Comparison of ENCODE assay signal across 12 cellular contexts in the genomic region with DNA sequence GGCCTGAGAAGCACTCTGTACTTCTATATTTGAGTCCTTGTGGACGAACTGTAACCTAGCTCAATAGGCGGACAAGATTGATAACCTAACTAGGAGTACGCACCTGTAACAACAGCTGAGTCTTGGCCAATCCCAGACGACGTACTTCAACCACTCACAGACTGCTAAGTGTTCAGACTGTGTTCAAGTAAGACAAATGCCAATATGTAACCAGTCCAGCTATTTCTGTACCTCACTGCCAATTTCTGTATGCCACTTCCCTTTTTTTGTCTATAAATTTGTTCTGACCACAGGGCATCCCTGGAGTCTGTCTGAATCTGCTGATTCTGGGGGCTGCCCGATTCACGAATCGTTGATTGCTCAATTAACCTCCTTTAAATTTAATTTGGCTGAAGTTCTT. TPM values are rescaled to one million over a fixed set of nuclear protein-coding genes. Genes with fewer than 3 reads are reported as not detected.
DNase-seq lines count a peak whose midpoint lies in the region; ATAC-seq and TF ChIP-seq lines count a peak whose summit lies in the region.
"Had no signal": no experiment of that assay in that cellular context is flagged by ENCODE, and none has a peak within 500 bp of the region (broad histone marks: within the 10 kb centered on the region; RNA-seq: fewer than 3 reads in every experiment).

No MANE protein-coding gene starts in this region.

- WGBS in thyroid gland, 2 donors = 39% methylated on average over 7 to 8 of the region's 8 CpGs

- no peaks in the 10 kb centered on the region for H3K4me1 ChIP-seq in thyroid gland

- no peak for TF ChIP-seq POLR2A in thyroid gland (IDR thresholded peaks at IDR 0.05)

- H3K36me3 Mint-ChIP-seq in activated T-helper 1 cell treated with anti-CD3 and anti-CD28 coated beads, Interleukin-12 subunit alpha, Interleukin-12 subunit beta, Interleukin-2, Interleukin-4 antibody, amounts not matched to agents 30 ng/mL and 10 ng/mL and 1 ng/mL, durations not matched to agents 14 hours and 24 hours and 36 hours (ENCODE audit: low read depth) = no peaks in the 10 kb centered on the region
- H3K36me3 Mint-ChIP-seq in osteocyte (ENCODE audit: unreplicated experiment) = no peaks in the 10 kb centered on the region

- H3K4me3 Mint-ChIP-seq in activated T-helper 1 cell treated with anti-CD3 and anti-CD28 coated beads, Interleukin-12 subunit alpha, Interleukin-12 subunit beta, Interleukin-2, Interleukin-4 antibody, amounts not matched to agents 30 ng/mL and 10 ng/mL and 1 ng/mL, durations not matched to agents 14 hours and 24 hours and 36 hours = no peak overlapping the region
- H3K4me3 Mint-ChIP-seq in osteocyte (ENCODE audit: unreplicated experiment) = no peak overlapping the region

- H3K9me3 Mint-ChIP-seq in activated T-helper 1 cell treated with anti-CD3 and anti-CD28 coated beads, Interleukin-12 subunit alpha, Interleukin-12 subunit beta, Interleukin-2, Interleukin-4 antibody, amounts not matched to agents 30 ng/mL and 10 ng/mL and 1 ng/mL, durations not matched to agents 14 hours and 24 hours and 36 hours = no peaks in the 10 kb centered on the region
- no peaks in the 10 kb centered on the region for H3K9me3 Mint-ChIP-seq in osteocyte (ENCODE audit: unreplicated experiment)
- H3K9me3 Mint-ChIP-seq: activated T-helper 2 cell treated with anti-CD3 and anti-CD28 coated beads, Interferon-gamma antibody, Interleukin-2, Interleukin-4, amounts not matched to agents 10 μg/mL and 5 μg/mL and 100 μg/mL, durations not matched to agents 14 hours and 24 hours and 36 hours had no signal

- peaks cover 7% of the 10 kb centered on the region for H3K4me1 Mint-ChIP-seq in activated T-helper 1 cell treated with anti-CD3 and anti-CD28 coated beads, Interleukin-12 subunit alpha, Interleukin-12 subunit beta, Interleukin-2, Interleukin-4 antibody, amounts not matched to agents 30 ng/mL and 10 ng/mL and 1 ng/mL, durations not matched to agents 14 hours and 24 hours and 36 hours (ENCODE audit: low read depth)
- peaks cover 14% of the 10 kb centered on the region for H3K4me1 Mint-ChIP-seq in osteocyte (ENCODE audit: unreplicated experiment)

- no peak for TF ChIP-seq CTCF in thyroid gland (IDR thresholded peaks at IDR 0.05)
- TF ChIP-seq CTCF in osteocyte (IDR thresholded peaks at IDR 0.05) = no peak

- intact Hi-C loops in thyroid gland (cut with DNase I) = no loop called here
- intact Hi-C loops in activated T-helper 1 cell treated with anti-CD3 and anti-CD28 coated beads, Interleukin-12 subunit alpha, Interleukin-12 subunit beta, Interleukin-2, Interleukin-4 antibody, amounts not matched to agents 30 ng/mL and 10 ng/mL and 1 ng/mL, durations not matched to agents 14 hours and 24 hours and 36 hours (cut with micrococcal nuclease) = loop anchor here (10.0 kb wide), 1 partner anchor 130 kb away; a partner anchor contains a TSS

- no peak overlapping the region for H3K4me3 ChIP-seq in thyroid gland (replicated peaks in 1 of 3)
- H3K4me3 ChIP-seq: thoracic aorta had no signal

- peak; percentile 86 for ATAC-seq in HG02642 (IDR thresholded peaks at IDR 0.05; ENCODE audit: poor library complexity, unreplicated experiment)
- ATAC-seq in HG03558 (IDR thresholded peaks at IDR 0.05; ENCODE audit: extremely low read depth, unreplicated experiment) = peak; percentile 61

- no peaks in the 10 kb centered on the region for H3K9me3 ChIP-seq in thyroid gland
- H3K9me3 ChIP-seq: thoracic aorta had no signal

- no peaks in the 10 kb centered on the region for H3K27me3 ChIP-seq in thyroid gland

- H3K27ac ChIP-seq in thyroid gland = no peak overlapping the region
- H3K27ac ChIP-seq: thoracic aorta had no signal

- no peak overlapping the region for H3K27ac Mint-ChIP-seq in activated T-helper 1 cell treated with anti-CD3 and anti-CD28 coated beads, Interleukin-12 subunit alpha, Interleukin-12 subunit beta, Interleukin-2, Interleukin-4 antibody, amounts not matched to agents 30 ng/mL and 10 ng/mL and 1 ng/mL, durations not matched to agents 14 hours and 24 hours and 36 hours
- no peak overlapping the region for H3K27ac Mint-ChIP-seq in osteocyte (ENCODE audit: unreplicated experiment)
- H3K27ac Mint-ChIP-seq: activated T-helper 2 cell treated with anti-CD3 and anti-CD28 coated beads, Interferon-gamma antibody, Interleukin-2, Interleukin-4, amounts not matched to agents 10 μg/mL and 5 μg/mL and 100 μg/mL, durations not matched to agents 14 hours and 24 hours and 36 hours had no signal

- DNase-seq in SKM-1 (lab: John Stamatoyannopoulos, UW; ENCODE audit: unreplicated experiment) (peak; percentile 4), SKM-1 treated with dmso at 0.1 percent for 144 hours (lab: John Stamatoyannopoulos, UW; ENCODE audit: unreplicated experiment) (no peak), thyroid gland (peak; percentile 37 to 44), osteocyte (ENCODE audit: extremely low spot score, unreplicated experiment) (no peak), 8988T (no peak)
- DNase-seq in activated T-helper 1 cell treated with anti-CD3 and anti-CD28 coated beads, Interleukin-12 subunit alpha, Interleukin-12 subunit beta, Interleukin-2, Interleukin-4 antibody, amounts not matched to agents 30 ng/mL and 10 ng/mL and 1 ng/mL, durations not matched to agents 14 hours and 24 hours and 36 hours (ENCODE audit: low spot score) = no peak
- DNase-seq: NCI-H774; stimulated activated CD4-positive, alpha-beta T cell treated with anti-CD3 and anti-CD28 coated beads, Interleukin-4, amount 100 ng/mL, for 4 hours had no signal

- no peaks in the 10 kb centered on the region for H3K27me3 Mint-ChIP-seq in activated T-helper 1 cell treated with anti-CD3 and anti-CD28 coated beads, Interleukin-12 subunit alpha, Interleukin-12 subunit beta, Interleukin-2, Interleukin-4 antibody, amounts not matched to agents 30 ng/mL and 10 ng/mL and 1 ng/mL, durations not matched to agents 14 hours and 24 hours and 36 hours (ENCODE audit: insufficient read depth)
- H3K27me3 Mint-ChIP-seq in osteocyte (ENCODE audit: unreplicated experiment) = no peaks in the 10 kb centered on the region

- H3K36me3 ChIP-seq in thyroid gland = no peaks in the 10 kb centered on the region
- H3K36me3 ChIP-seq: thoracic aorta had no signal

RNA-seq across cellular contexts. Expression of a gene that starts 32.2 kb away (rescaled TPM):
- total RNA-seq in thyroid gland (10 to 100 TPM in 2 of 4 donors, 1 to 10 TPM in 2; 8.9 to 19.2 (median 13.6) TPM), osteocyte (25.1 and 28.6 TPM in 2 replicates)
- total RNA-seq in activated T-helper 1 cell treated with anti-CD3 and anti-CD28 coated beads, Interleukin-12 subunit alpha, Interleukin-12 subunit beta, Interleukin-2, Interleukin-4 antibody, amounts not matched to agents 30 ng/mL and 10 ng/mL and 1 ng/mL, durations not matched to agents 14 hours and 24 hours and 36 hours = 0.80 and 1.5 TPM in 2 replicates

RNA-seq across cellular contexts. Expression of a gene that starts 59.0 kb away (rescaled TPM):
- total RNA-seq in thyroid gland = 10 to 100 TPM; 19.4 to 23.6 (median 21.8) TPM
- 23.3 and 26.8 TPM in 2 replicates for total RNA-seq in activated T-helper 1 cell treated with anti-CD3 and anti-CD28 coated beads, Interleukin-12 subunit alpha, Interleukin-12 subunit beta, Interleukin-2, Interleukin-4 antibody, amounts not matched to agents 30 ng/mL and 10 ng/mL and 1 ng/mL, durations not matched to agents 14 hours and 24 hours and 36 hours
- 26.6 and 32.0 TPM in 2 replicates for total RNA-seq in osteocyte

Comparison
In these comparisons a context has a peak if more than half of its experiments do, and no peak if none do; other contexts are left out.
1. DNase-seq: peak in SKM-1 (single experiment) and thyroid gland (2 of 2); none in SKM-1 treated with dmso at 0.1 percent for 144 hours (single experiment), activated T-helper 1 cell treated with anti-CD3 and anti-CD28 coated beads, Interleukin-12 subunit alpha, Interleukin-12 subunit beta, Interleukin-2, Interleukin-4 antibody, amounts not matched to agents 30 ng/mL and 10 ng/mL and 1 ng/mL, durations not matched to agents 14 hours and 24 hours and 36 hours (single experiment), osteocyte (single experiment) and 8988T (single experiment).